In the genomic region with DNA sequence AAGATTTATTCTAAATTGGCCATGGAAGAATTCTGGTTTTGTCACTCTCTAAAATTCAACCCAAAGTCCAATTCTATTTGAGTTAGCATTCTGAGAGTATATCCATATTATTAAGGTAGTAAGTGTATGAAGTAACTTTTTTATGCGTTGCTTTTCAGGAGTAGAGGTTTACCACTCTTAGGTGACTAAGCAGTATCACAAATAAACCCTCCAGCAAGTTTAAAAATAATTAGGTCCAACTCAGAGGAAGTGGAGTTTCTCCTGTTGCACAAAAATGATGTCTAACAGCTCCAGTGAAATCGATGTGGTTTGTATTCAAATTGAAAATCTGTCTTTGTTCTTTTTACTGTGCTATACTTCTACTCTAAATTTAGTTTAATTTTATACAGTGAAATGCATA, we compare ENCODE assay signal across 22 cellular contexts.
"Had no signal": no experiment of that assay in that cellular context is flagged by ENCODE, and none has a peak within 500 bp of the region (broad histone marks: within the 10 kb centered on the region; RNA-seq: fewer than 3 reads in every experiment).

No MANE protein-coding gene starts in this region.

- H3K27me3 ChIP-seq: colonic mucosa, suprapubic skin, transverse colon, uterus had no signal

- H3K4me2 ChIP-seq: neural progenitor cell had no signal

- H3K4me3 Mint-ChIP-seq: activated CD4-positive, alpha-beta memory T cell treated with anti-CD3 and anti-CD28 coated beads for 36 hours; activated CD4-positive, alpha-beta T cell treated with anti-CD3 and anti-CD28 coated beads for 36 hours; activated CD8-positive, alpha-beta memory T cell treated with anti-CD3 and anti-CD28 coated beads, Interleukin-2, amount 10 ng/mL, durations not matched to agents 7 days and 5 days; activated naive CD8-positive, alpha-beta T cell; endodermal cell; memory B cell; naive B cell; neural progenitor cell; stimulated activated naive CD8-positive, alpha-beta T cell treated with anti-CD3 and anti-CD28 coated beads, Interleukin-15, amount 100 ng/mL, for 72 hours; WTC11 had no signal

- H3K4me1 ChIP-seq: colonic mucosa, prostate gland, uterus had no signal

- ATAC-seq: activated CD4-positive, alpha-beta T cell treated with anti-CD3 and anti-CD28 coated beads for 36 hours; activated CD8-positive, alpha-beta memory T cell treated with anti-CD3 and anti-CD28 coated beads, Interleukin-2, amount 10 ng/mL, durations not matched to agents 7 days and 5 days; right cardiac atrium; stimulated activated naive CD8-positive, alpha-beta T cell treated with anti-CD3 and anti-CD28 coated beads, Interleukin-15, amount 100 ng/mL, for 72 hours; WTC11 had no signal

- H3K9me3 ChIP-seq: colonic mucosa, left ventricle myocardium inferior, prostate gland, suprapubic skin, transverse colon, uterus had no signal

- DNase-seq: activated CD4-positive, alpha-beta memory T cell treated with anti-CD3 and anti-CD28 coated beads for 36 hours; activated CD4-positive, alpha-beta T cell treated with anti-CD3 and anti-CD28 coated beads for 36 hours; activated CD8-positive, alpha-beta memory T cell treated with anti-CD3 and anti-CD28 coated beads, Interleukin-2, amount 10 ng/mL, durations not matched to agents 7 days and 5 days; caudate nucleus; colonic mucosa; endodermal cell; foreskin melanocyte; left ventricle myocardium inferior; naive B cell; right cardiac atrium; stimulated activated CD4-positive, alpha-beta T cell treated with anti-CD3 and anti-CD28 coated beads, Interleukin-15, amount 100 ng/mL, for 24 hours; stimulated activated CD4-positive, alpha-beta T cell treated with anti-CD3 and anti-CD28 coated beads, Interleukin-2, amount 100 ng/mL, for 48 hours; stimulated activated naive CD8-positive, alpha-beta T cell treated with anti-CD3 and anti-CD28 coated beads, Interleukin-15, amount 100 ng/mL, for 72 hours; transverse colon; uterus had no signal

- H3K36me3 Mint-ChIP-seq: activated CD4-positive, alpha-beta memory T cell treated with anti-CD3 and anti-CD28 coated beads for 36 hours; activated naive CD8-positive, alpha-beta T cell; memory B cell; naive B cell; neural progenitor cell; WTC11 had no signal

- H3K27ac ChIP-seq: colonic mucosa, left ventricle myocardium inferior, neural progenitor cell, prostate gland, skin epidermis, suprapubic skin, transverse colon, uterus had no signal

- H3K9me3 Mint-ChIP-seq: activated CD4-positive, alpha-beta memory T cell treated with anti-CD3 and anti-CD28 coated beads for 36 hours; endodermal cell; memory B cell; neural progenitor cell; stimulated activated naive CD8-positive, alpha-beta T cell treated with anti-CD3 and anti-CD28 coated beads, Interleukin-15, amount 100 ng/mL, for 72 hours; WTC11 had no signal

- H3K27me3 Mint-ChIP-seq: activated naive CD8-positive, alpha-beta T cell; naive B cell; stimulated activated naive CD8-positive, alpha-beta T cell treated with anti-CD3 and anti-CD28 coated beads, Interleukin-15, amount 100 ng/mL, for 72 hours had no signal

- H3K27ac Mint-ChIP-seq: activated CD4-positive, alpha-beta memory T cell treated with anti-CD3 and anti-CD28 coated beads for 36 hours; activated CD4-positive, alpha-beta T cell treated with anti-CD3 and anti-CD28 coated beads for 36 hours; activated CD8-positive, alpha-beta memory T cell treated with anti-CD3 and anti-CD28 coated beads, Interleukin-2, amount 10 ng/mL, durations not matched to agents 7 days and 5 days; activated naive CD8-positive, alpha-beta T cell; endodermal cell; memory B cell; neural progenitor cell; stimulated activated naive CD8-positive, alpha-beta T cell treated with anti-CD3 and anti-CD28 coated beads, Interleukin-15, amount 100 ng/mL, for 72 hours; WTC11 had no signal

- H3K4me3 ChIP-seq: colonic mucosa, left ventricle myocardium inferior, neural progenitor cell, prostate gland, skin epidermis, suprapubic skin, transverse colon, uterus had no signal

- H2AFZ ChIP-seq: neural progenitor cell had no signal

- H3K9ac ChIP-seq: neural progenitor cell had no signal

- H3K36me3 ChIP-seq: colonic mucosa, left ventricle myocardium inferior, neural progenitor cell, prostate gland, suprapubic skin, transverse colon, uterus had no signal
